In genomic region chr17:49191407-49191916, GRCh38 we compare ENCODE assay signal across 8 cellular contexts. TPM values are rescaled to one million over a fixed set of nuclear protein-coding genes. Genes with fewer than 3 reads are reported as not detected.
A peak's percentile ranks its signal among the peaks of the same experiment; 100 is the strongest.
DNase-seq lines count a peak whose midpoint lies in the region; TF ChIP-seq lines count a peak whose summit lies in the region.

No MANE protein-coding gene starts in this region.

- H3K27ac Mint-ChIP-seq in Calu3 (ENCODE audit: unreplicated experiment), result peak overlapping the region; percentile 98

- peak overlapping the region; percentile 56 for H3K9ac ChIP-seq in rectal smooth muscle tissue (ENCODE audit: low read length)

- H3K27ac ChIP-seq in rectal smooth muscle tissue (ENCODE audit: low read depth, low read length), result peak overlapping the region; percentile 98

- peak overlapping the region; percentile 78 for H3K4me3 Mint-ChIP-seq in Calu3 (ENCODE audit: low read depth, unreplicated experiment)

- H3K9me3 ChIP-seq in HAP-1, result no peaks in the 10 kb centered on the region

- no TSS peak for BruUV-seq in Calu3 (replicated peaks; lab: Mats Ljungman, UMichigan)

- peaks cover 9% of the 10 kb centered on the region for H3K4me1 Mint-ChIP-seq in Calu3 (ENCODE audit: low read depth, unreplicated experiment)

- CTCF ChIA-PET in Calu3 (lab: Charles Lee), result interaction anchor here (0.6 to 1.9 kb wide), 10 partner anchors 9 to 1126 kb away, joined by 3 to 11 read pairs (median 4); partner anchors contain the start of gene ATP5MC1

- intact Hi-C loops in Calu3 (cut with micrococcal nuclease; ENCODE audit: unreplicated experiment), result loop anchor here (5.0 kb wide), 1 partner anchor 36 kb away; no protein-coding TSS in a partner anchor

- H3K4me3 ChIP-seq in HAP-1, result peak overlapping the region; percentile 71
- H3K4me3 ChIP-seq in epithelial cell of proximal tubule (ENCODE audit: low read depth, low read length), result peak overlapping the region; percentile 69
- H3K4me3 ChIP-seq in rectal smooth muscle tissue (ENCODE audit: low read length), result peak overlapping the region; percentile 83

- peaks cover 19% of the 10 kb centered on the region for H3K36me3 Mint-ChIP-seq in Calu3 (ENCODE audit: insufficient read depth, unreplicated experiment)

- H3K4me1 ChIP-seq in HAP-1, result peaks cover 19% of the 10 kb centered on the region
- H3K4me1 ChIP-seq in rectal smooth muscle tissue (ENCODE audit: control insufficient read depth, insufficient read depth, low read length), result no peaks in the 10 kb centered on the region

- H3K27me3 ChIP-seq in HAP-1 (ENCODE audit: low read depth) (no peaks in the 10 kb centered on the region), rectal smooth muscle tissue (ENCODE audit: control insufficient read depth, insufficient read depth, low read length) (no peaks in the 10 kb centered on the region)

- DNase-seq in Calu3 (no peak), HAP-1 (ENCODE audit: low spot score in 2 of 2) (no peak), SHP77 treated with DMSO at 0.1 percent for 48 hours (lab: John Stamatoyannopoulos, UW) (peak; percentile 94), epithelial cell of proximal tubule (ENCODE audit: low read depth) (peak; percentile 20), HT-29 (ENCODE audit: low spot score) (no peak), cortex of kidney (lab: John Stamatoyannopoulos, UW) (no peak), ACHN (no peak)

- TF ChIP-seq CTCF in Calu3 (IDR thresholded peaks at IDR 0.05; ENCODE audit: unreplicated experiment) (no peak), epithelial cell of proximal tubule (conservative IDR thresholded peaks at IDR 0.05; ENCODE audit: low read depth, low read length) (no peak)

- no peaks in the 10 kb centered on the region for H3K27me3 Mint-ChIP-seq in Calu3 (ENCODE audit: unreplicated experiment)

- no peaks in the 10 kb centered on the region for H3K9me3 Mint-ChIP-seq in Calu3 (ENCODE audit: low read depth, unreplicated experiment)

- no peaks in the 10 kb centered on the region for H3K36me3 ChIP-seq in HAP-1 (replicated peaks)
- no peaks in the 10 kb centered on the region for H3K36me3 ChIP-seq in rectal smooth muscle tissue (ENCODE audit: control insufficient read depth, insufficient read depth, low read length)

- in situ Hi-C loops in HAP-1 (cut with MboI; ENCODE audit: low sequenced_read_pairs) (loop anchor here (25.0 kb wide), 1 partner anchor 196 kb away; no protein-coding TSS in a partner anchor), ACHN (cut with HindIII; ENCODE audit: low pct_ligation_motif_present, low pct_unique_long_range_greater_than_20kb, low sequenced_read_pairs) (no loop called here)

RNA-seq across cellular contexts. Expression of gene GNGT2, which starts 18.9 kb away (rescaled TPM):
- total RNA-seq in Calu3 (2022) (not detected in 2 replicates), epithelial cell of proximal tubule (1.4 and 1.8 TPM in 2 replicates)
- not detected in 2 replicates for total RNA-seq in HT-29 (2014; rRNA removed; shearing (Covaris generic))

RNA-seq across cellular contexts. Expression of gene ABI3, which starts 19.0 kb away (rescaled TPM):
- not detected in 2 replicates for total RNA-seq in Calu3 (2022)
- 0.86 and 1.1 TPM in 2 replicates for total RNA-seq in epithelial cell of proximal tubule
- total RNA-seq in HT-29 (2014; rRNA removed; shearing (Covaris generic)), result not detected in 2 replicates

RNA-seq across cellular contexts. Expression of gene PHOSPHO1, which starts 39.1 kb away (rescaled TPM):
- total RNA-seq in Calu3 (2022) (not detected in 2 replicates), epithelial cell of proximal tubule (0.22 TPM in 1 of 2 replicates, not detected in the other)
- total RNA-seq in HT-29 (2014; rRNA removed; shearing (Covaris generic)), result not detected in 2 replicates

RNA-seq across cellular contexts. Expression of gene B4GALNT2, which starts 58.9 kb away (rescaled TPM):
- total RNA-seq in Calu3 (2022) (0.20 and 1.3 TPM in 2 replicates), epithelial cell of proximal tubule (0.94 and 1.6 TPM in 2 replicates)
- 0.18 TPM in 1 of 2 replicates, not detected in the other for total RNA-seq in HT-29 (2014; rRNA removed; shearing (Covaris generic))

Comparison
In these comparisons a context has a peak if more than half of its experiments do, and no peak if none do; other contexts are left out.
1. DNase-seq: peak in SHP77 treated with DMSO at 0.1 percent for 48 hours (single experiment) and epithelial cell of proximal tubule (single experiment); none in Calu3 (single experiment), HAP-1 (0 of 2), HT-29 (single experiment), cortex of kidney (single experiment) and ACHN (single experiment).
2. Peak in every context shown above with its lines, with median percentiles within 50 percentile points of each other: H3K4me3 ChIP-seq.